ENCODE assay signal across 1 cellular context in genomic region chr18:45249306-45249705, GRCh38.
TF ChIP-seq lines count a peak whose summit lies in the region.

No MANE protein-coding gene starts in this region.

TF ChIP-seq in HepG2, 621 proteins besides CTCF, POLR2A, EP300 and RAD21 (continued from another document):
- TF ChIP-seq AHDC1 (CRISPR knock-in tag; IDR thresholded peaks at IDR 0.05; ENCODE audit: borderline replicate concordance) (no peak), NCOA5 (CRISPR knock-in tag; IDR thresholded peaks at IDR 0.05) (no peak), ZNF501 (CRISPR knock-in tag; IDR thresholded peaks at IDR 0.05) (no peak), HNRNPUL1 (IDR thresholded peaks at IDR 0.05; ENCODE audit: low read depth, low read length) (no peak), ZNF260 (CRISPR knock-in tag; IDR thresholded peaks at IDR 0.05; ENCODE audit: borderline replicate concordance, low read depth) (no peak), ZNF382 (CRISPR knock-in tag; IDR thresholded peaks at IDR 0.05; ENCODE audit: borderline replicate concordance) (no peak), HHEX (CRISPR knock-in tag; IDR thresholded peaks at IDR 0.05) (no peak), POGZ (CRISPR knock-in tag; IDR thresholded peaks at IDR 0.05) (no peak), ZNF275 (CRISPR knock-in tag; IDR thresholded peaks at IDR 0.05; ENCODE audit: borderline replicate concordance) (no peak), GTF3A (CRISPR knock-in tag; conservative IDR thresholded peaks at IDR 0.05) (no peak), MED8 (CRISPR knock-in tag; IDR thresholded peaks at IDR 0.05; ENCODE audit: insufficient replicate concordance) (no peak)
